16 cellular contexts compared by ENCODE assay signal in the genomic region with DNA sequence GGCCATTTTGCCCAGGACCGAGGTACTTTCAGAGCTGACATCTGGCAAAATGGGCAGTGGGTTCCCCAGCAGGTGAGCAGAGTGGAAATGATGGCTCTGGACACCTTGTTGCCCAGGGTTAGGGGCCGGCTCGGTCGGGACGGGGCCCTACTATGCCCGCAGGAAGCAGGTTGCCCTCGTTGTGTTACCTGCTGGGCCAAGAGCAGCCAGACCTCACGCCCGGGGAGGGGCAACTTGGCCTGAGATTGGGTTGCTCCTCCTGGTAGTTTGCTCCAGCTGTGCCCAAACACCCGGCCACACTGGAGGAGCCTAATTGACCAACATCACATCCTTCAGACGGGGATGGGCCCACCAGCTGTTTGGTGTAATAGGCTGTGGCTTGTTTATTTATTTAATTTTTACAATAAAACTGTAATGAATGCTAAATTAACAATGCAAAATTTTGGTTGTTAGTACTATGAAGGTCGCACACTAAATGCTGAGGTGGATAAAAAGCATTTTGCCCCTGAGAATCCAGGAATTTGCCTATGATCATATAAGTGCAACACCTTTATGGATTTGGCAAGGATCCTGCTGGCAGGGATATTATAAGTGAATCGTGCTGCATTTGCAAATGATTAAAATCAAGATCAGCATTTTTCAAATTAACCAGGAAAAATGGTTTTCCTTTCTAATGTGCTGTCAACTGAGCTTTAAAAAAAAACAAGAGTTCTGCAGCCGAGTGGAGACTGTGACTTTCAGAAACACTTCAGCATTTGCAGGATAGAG. TPM values are rescaled to one million over a fixed set of nuclear protein-coding genes. Genes with fewer than 3 reads are reported as not detected.
DNase-seq lines count a peak whose midpoint lies in the region; ATAC-seq, FAIRE-seq and TF ChIP-seq lines count a peak whose summit lies in the region.
"Had no signal": no experiment of that assay in that cellular context is flagged by ENCODE, and none has a peak within 500 bp of the region (broad histone marks: within the 10 kb centered on the region; RNA-seq: fewer than 3 reads in every experiment).

No MANE protein-coding gene starts in this region.

- TF ChIP-seq CTCF in A549 (IDR thresholded peaks at IDR 0.05) (no peak), K562 (IDR thresholded peaks at IDR 0.05 in 2 of 3, conservative IDR thresholded peaks at IDR 0.05 in 1 of 3; ENCODE audit: insufficient read depth in 2 of 3, low read depth in 1 of 3, low read length in 3 of 3) (no peak), smooth muscle cell (IDR thresholded peaks at IDR 0.05; ENCODE audit: borderline replicate concordance, insufficient read depth, poor library complexity, severe bottlenecking) (no peak)

- H3K4me1 ChIP-seq in A549 (no peaks in the 10 kb centered on the region), K562 (replicated peaks in 1 of 2; ENCODE audit: control insufficient read depth in 2 of 2, insufficient read depth in 2 of 2, low read length in 2 of 2) (peaks cover 7 to 43% of the 10 kb centered on the region in 2 experiments; a peak in 4 of 5 replicates), smooth muscle cell (ENCODE audit: low read depth) (peaks cover 13% of the 10 kb centered on the region)

- no peak for ATAC-seq in A549
- ATAC-seq in K562 = no peak
- peak; percentile 35 for ATAC-seq in left colon
- no peak for ATAC-seq in GM19395 (IDR thresholded peaks at IDR 0.05; ENCODE audit: unreplicated experiment)

- H3K27me3 ChIP-seq in K562 (ENCODE audit: control insufficient read depth in 2 of 2, insufficient read depth in 2 of 2, low read length in 2 of 2) (peaks cover 8 to 39% of the 10 kb centered on the region in 2 experiments; a peak in 3 of 5 replicates), smooth muscle cell (ENCODE audit: low read depth) (no peaks in the 10 kb centered on the region)

- 49% methylated on average over 14 of the region's 14 CpGs for WGBS in A549 (ENCODE audit: missing lambda C conversion rate)
- WGBS in K562 (ENCODE audit: insufficient coverage, low coverage, missing lambda C conversion rate) = 3% methylated on average over 14 of the region's 14 CpGs
- 87% methylated on average over 14 of the region's 14 CpGs for WGBS in smooth muscle cell (ENCODE audit: low lambda C conversion rate)

- H3K9ac ChIP-seq in K562 (ENCODE audit: insufficient read depth in 1 of 2, low read depth in 2 of 2, low read length in 2 of 2) = no peak overlapping the region
- no peak overlapping the region for H3K9ac ChIP-seq in smooth muscle cell (ENCODE audit: low read depth)

- H3F3A ChIP-seq in smooth muscle cell (ENCODE audit: low read depth) = peaks cover 8% of the 10 kb centered on the region

- peaks cover 6% of the 10 kb centered on the region for H3K9me1 ChIP-seq in K562 (ENCODE audit: control insufficient read depth, insufficient read depth, low read length)

- no peak for FAIRE-seq in A549 (lab: Jason Lieb, UNC)
- peak; percentile 40 for FAIRE-seq in HTR-8/SVneo (lab: Jason Lieb, UNC)
- FAIRE-seq in K562 (lab: Jason Lieb, UNC) = peak; percentile 19
- no peak for FAIRE-seq in frontal cortex (lab: Jason Lieb, UNC)
- FAIRE-seq: D721Med, H1 had no signal

- TF ChIP-seq POLR2A in A549 (IDR thresholded peaks at IDR 0.05; ENCODE audit: low read length) = no peak
- no peak for TF ChIP-seq POLR2A in K562 (conservative IDR thresholded peaks at IDR 0.05)

- H3K4me3 ChIP-seq in A549 (no peak overlapping the region), K562 (no peak overlapping the region), smooth muscle cell (no peak overlapping the region)

- no peak for TF ChIP-seq RAD21 in A549 (conservative IDR thresholded peaks at IDR 0.05 in 1 of 2, IDR thresholded peaks at IDR 0.05 in 1 of 2)
- no peak for TF ChIP-seq RAD21 in K562 (CRISPR knock-in tag; conservative IDR thresholded peaks at IDR 0.05 in 1 of 2, IDR thresholded peaks at IDR 0.05 in 1 of 2)

- POLR2A ChIA-PET in A549 (lab: Yijun Ruan, JAX) = no interaction called here
- POLR2A ChIA-PET in K562 (lab: Yijun Ruan, JAX) = interaction anchor here (0.6 to 1.6 kb wide), 6 partner anchors 9 to 87 kb away, joined by 3 to 4 read pairs (median 4); no protein-coding TSS in a partner anchor

- H3K79me2 ChIP-seq in K562 (ENCODE audit: control insufficient read depth, insufficient read depth, low read length) (no peaks in the 10 kb centered on the region), smooth muscle cell (ENCODE audit: low read depth) (no peaks in the 10 kb centered on the region)

- BruUV-seq in K562 (replicated peaks; lab: Mats Ljungman, UMichigan) = no TSS peak

- H2AFZ ChIP-seq in K562 (ENCODE audit: low read depth, low read length) (no peak overlapping the region), smooth muscle cell (ENCODE audit: low read depth) (no peak overlapping the region)

- H4K20me1 ChIP-seq in K562 (replicated peaks; ENCODE audit: control insufficient read depth, insufficient read depth, low read length) (peaks cover 3% of the 10 kb centered on the region), smooth muscle cell (ENCODE audit: low read depth) (no peaks in the 10 kb centered on the region)

- no peaks in the 10 kb centered on the region for H3K36me3 ChIP-seq in K562 (ENCODE audit: control insufficient read depth, insufficient read depth, low read length)
- H3K36me3 ChIP-seq in smooth muscle cell (ENCODE audit: low read depth) = no peaks in the 10 kb centered on the region

- no peak overlapping the region for H3K27ac ChIP-seq in A549
- H3K27ac ChIP-seq in K562 (ENCODE audit: extremely low read depth, low read depth, low read length) = no peak overlapping the region
- H3K27ac ChIP-seq in smooth muscle cell (ENCODE audit: low read depth) = no peak overlapping the region

- DNase-seq in A549 (ENCODE audit: low read depth in 1 of 2, low spot score in 1 of 2) = no peak
- DNase-seq in HTR-8/SVneo (ENCODE audit: insufficient read length, low spot score) = no peak
- DNase-seq in K562 (ENCODE audit: extremely low read depth in 1 of 4, low spot score in 3 of 4) = no peak
- DNase-seq in left colon = no peak
- DNase-seq in smooth muscle cell (lab: John Stamatoyannopoulos, UW; ENCODE audit: unreplicated experiment) = no peak
- DNase-seq in frontal cortex (ENCODE audit: low spot score in 2 of 2) = no peak
- no peak for DNase-seq in stimulated activated naive CD4-positive, alpha-beta T cell (lab: John Stamatoyannopoulos, UW)
- DNase-seq: ACHN, C1 segment of cervical spinal cord, DMS79 treated with DMSO at 0.1 percent for 48 hours, NCI-H1105, NCI-H2081 treated with DMSO at 0.1 percent for 48 hours, NCI-H774 had no signal

- CTCF ChIA-PET in A549 (lab: Yijun Ruan, JAX) = interaction anchor here (1.0 to 1.4 kb wide), 2 partner anchors 8 to 75 kb away, joined by 3 read pairs; no protein-coding TSS in a partner anchor
- CTCF ChIA-PET in K562 (lab: Yijun Ruan, JAX; ENCODE audit: low intra/inter-chr PET ratio) = no interaction called here

- no peaks in the 10 kb centered on the region for H3K9me3 ChIP-seq in A549
- H3K9me3 ChIP-seq in K562 (replicated peaks; ENCODE audit: control insufficient read depth, insufficient read depth, low read depth, low read length) = no peaks in the 10 kb centered on the region
- no peaks in the 10 kb centered on the region for H3K9me3 ChIP-seq in smooth muscle cell (replicated peaks; ENCODE audit: low read depth)

- in situ Hi-C loops in K562 (cut with MboI) = no loop called here

- intact Hi-C loops in K562 (cut with micrococcal nuclease) (no loop called here), left colon (cut with DNase I, micrococcal nuclease) (no loop called here)

- H3K4me2 ChIP-seq in A549 (no peak overlapping the region), K562 (ENCODE audit: insufficient read depth, low read length) (no peak overlapping the region), smooth muscle cell (no peak overlapping the region)

- TF ChIP-seq EP300 in A549 (IDR thresholded peaks at IDR 0.05) (no peak), K562 (IDR thresholded peaks at IDR 0.05; ENCODE audit: low read length) (no peak)

TF ChIP-seq in K562, 482 proteins besides CTCF, POLR2A, EP300 and RAD21:
- TF ChIP-seq ZNF316 (IDR thresholded peaks at IDR 0.05) (peak; percentile 55; the same call in 1 of the 2 replicates), C11orf30 (IDR thresholded peaks at IDR 0.05; ENCODE audit: low read depth) (peak; percentile 20; the same call in 1 of the 2 replicates)
- TF ChIP-seq, protein P1, sequence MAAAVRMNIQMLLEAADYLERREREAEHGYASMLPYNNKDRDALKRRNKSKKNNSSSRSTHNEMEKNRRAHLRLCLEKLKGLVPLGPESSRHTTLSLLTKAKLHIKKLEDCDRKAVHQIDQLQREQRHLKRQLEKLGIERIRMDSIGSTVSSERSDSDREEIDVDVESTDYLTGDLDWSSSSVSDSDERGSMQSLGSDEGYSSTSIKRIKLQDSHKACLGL (CRISPR knock-in tag; IDR thresholded peaks at IDR 0.05; ENCODE audit: borderline replicate concordance, poor library complexity, severe bottlenecking) = no peak

RNA-seq across cellular contexts. Expression of a gene that starts 26.6 kb away (rescaled TPM):
- polyA plus RNA-seq in A549 (2011; rRNA removed) (36.1 and 41.8 TPM in 2 replicates), A549 (2017; fragmentation: RNase III; extraction: RNeasy Plus Mini Kit Qiagen cat#74134 plus additional on column Dnase treatment) (16.5 to 21.5 TPM (median 19.9 TPM) in 3 replicates), K562 (2011; rRNA removed) (36.7 and 49.3 TPM in 2 replicates), K562 (2014; fragmentation: Illumina TruSeq; extraction: Trizol) (24.9 and 34.9 TPM in 2 replicates), K562 (2014; fragmentation: Nextera tagmentation; extraction: Ambion mirVana) (10 to 100 TPM; 11.3 to 18.1 TPM), K562 (2014; rRNA removed) (33.0 and 36.9 TPM in 2 replicates), smooth muscle cell (15.4 and 18.9 TPM in 2 replicates)
- 14.8 and 16.1 TPM in 2 replicates for polyA plus RNA-seq in A549 (2012; cell fraction: cytosol; rRNA removed)
- polyA plus RNA-seq in A549 (2012; cell fraction: nucleus; rRNA removed) = 14.0 and 22.6 TPM in 2 replicates
- 14.8 and 16.9 TPM in 2 replicates for polyA minus RNA-seq in A549 (2011; rRNA and poly(A)+ RNA removed)
- 50.4 and 99.7 TPM in 2 replicates for total RNA-seq in K562 (2011; cell fraction: chromatin; rRNA removed; ENCODE audit: low replicate concordance)
- 29.4 and 29.6 TPM in 2 replicates for total RNA-seq in K562 (2011; cell fraction: nucleolus; rRNA removed)
- 45.9 and 53.0 TPM in 2 replicates for total RNA-seq in K562 (2011; cell fraction: nucleoplasm; rRNA removed)
- total RNA-seq in K562 (2014; rRNA removed) (27.9 and 28.4 TPM in 2 replicates), K562 (2014; rRNA removed; fragmentation: Illumina TruSeq; extraction: Trizol) (25.4 and 28.4 TPM in 2 replicates), K562 (2015; rRNA removed; fragmentation: Illumina TruSeq; extraction: Trizol) (13.4 and 15.8 TPM in 2 replicates), K562 (2021) (32.8 and 33.0 TPM in 2 replicates), left colon (10 to 100 TPM; 26.1 to 33.8 TPM), smooth muscle cell (45.3 and 74.9 TPM in 2 replicates), frontal cortex (118 TPM)
- polyA plus RNA-seq in K562 (2011; cell fraction: cytosol; rRNA removed) = 11.9 and 21.9 TPM in 2 replicates
- 58.9 and 69.0 TPM in 2 replicates for polyA plus RNA-seq in K562 (2011; cell fraction: nucleus; rRNA removed)
- 23.1 and 24.6 TPM in 2 replicates for polyA plus RNA-seq in K562 (2012)
- polyA minus RNA-seq in K562 (2011; rRNA and poly(A)+ RNA removed) = 27.2 and 35.6 TPM in 2 replicates
- 12.0 and 18.8 TPM in 2 replicates for polyA minus RNA-seq in K562 (2011; cell fraction: cytosol; rRNA and poly(A)+ RNA removed)
- 13.5 and 22.7 TPM in 2 replicates for polyA minus RNA-seq in K562 (2011; cell fraction: nucleus; rRNA and poly(A)+ RNA removed)
